8 cellular contexts compared by ENCODE assay signal in genomic region chr19:55633866-55634265, GRCh38. TPM values are rescaled to one million over a fixed set of nuclear protein-coding genes. Genes with fewer than 3 reads are reported as not detected.
DNase-seq lines count a peak whose midpoint lies in the region; ATAC-seq and TF ChIP-seq lines count a peak whose summit lies in the region.

No MANE protein-coding gene starts in this region.

- no peak for TF ChIP-seq POLR2A in uterus (IDR thresholded peaks at IDR 0.05)

- H3K9me3 ChIP-seq in SK-N-MC (ENCODE audit: low read depth, low read length) (no peaks in the 10 kb centered on the region), uterus (no peaks in the 10 kb centered on the region)

- TF ChIP-seq CTCF in fibroblast of villous mesenchyme (IDR thresholded peaks at IDR 0.05; ENCODE audit: insufficient read depth, low read depth, low read length) = no peak
- TF ChIP-seq CTCF in uterus (IDR thresholded peaks at IDR 0.05) = no peak

- peaks cover 0 to 23% of the 10 kb centered on the region in 2 donors for H3K4me1 ChIP-seq in uterus

- ATAC-seq in stimulated activated memory B cell treated with anti-CD40 and anti-IgM and Interleukin-4, amounts not matched to agents 10 μg/mL and 1 μg/mL and 100 μg/mL, for 72 hours = no peak
- ATAC-seq in GM18873 (IDR thresholded peaks at IDR 0.05; ENCODE audit: low FRiP score, unreplicated experiment) = no peak
- no peak for ATAC-seq in HG02981 (IDR thresholded peaks at IDR 0.05; ENCODE audit: unreplicated experiment)

- DNase-seq in T-helper 2 cell treated with Interferon-gamma antibody and Interleukin-4, amounts not matched to agents 5 μg/mL and 100 μg/mL, for 36 hours (ENCODE audit: low spot score) = no peak
- DNase-seq in T-helper 2 cell = no peak
- no peak for DNase-seq in SK-N-MC (ENCODE audit: low read depth, low spot score)
- peak; percentile 74 for DNase-seq in fibroblast of villous mesenchyme (ENCODE audit: low read depth)
- DNase-seq in uterus = no peak

- peaks cover 36% of the 10 kb centered on the region for H3K4me1 Mint-ChIP-seq in T-helper 2 cell treated with Interferon-gamma antibody and Interleukin-4, amounts not matched to agents 5 μg/mL and 100 μg/mL, for 36 hours (ENCODE audit: low read depth)
- H3K4me1 Mint-ChIP-seq in stimulated activated memory B cell treated with anti-CD40 and anti-IgM and Interleukin-4, amounts not matched to agents 10 μg/mL and 1 μg/mL and 100 μg/mL, for 72 hours = peaks cover 52% of the 10 kb centered on the region

- peaks cover 27% of the 10 kb centered on the region for H3K36me3 Mint-ChIP-seq in T-helper 2 cell treated with Interferon-gamma antibody and Interleukin-4, amounts not matched to agents 5 μg/mL and 100 μg/mL, for 36 hours (ENCODE audit: low read depth)
- H3K36me3 Mint-ChIP-seq in stimulated activated memory B cell treated with anti-CD40 and anti-IgM and Interleukin-4, amounts not matched to agents 10 μg/mL and 1 μg/mL and 100 μg/mL, for 72 hours = peaks cover 35% of the 10 kb centered on the region

- peaks cover under 1% of the 10 kb centered on the region for H3K9me3 Mint-ChIP-seq in T-helper 2 cell treated with Interferon-gamma antibody and Interleukin-4, amounts not matched to agents 5 μg/mL and 100 μg/mL, for 36 hours
- H3K9me3 Mint-ChIP-seq in stimulated activated memory B cell treated with anti-CD40 and anti-IgM and Interleukin-4, amounts not matched to agents 10 μg/mL and 1 μg/mL and 100 μg/mL, for 72 hours = no peaks in the 10 kb centered on the region

- H3K9ac ChIP-seq in SK-N-MC (ENCODE audit: insufficient read length) = no peak overlapping the region

- H3K4me3 Mint-ChIP-seq in T-helper 2 cell treated with Interferon-gamma antibody and Interleukin-4, amounts not matched to agents 5 μg/mL and 100 μg/mL, for 36 hours = peak overlapping the region; percentile 99
- no peak overlapping the region for H3K4me3 Mint-ChIP-seq in stimulated activated memory B cell treated with anti-CD40 and anti-IgM and Interleukin-4, amounts not matched to agents 10 μg/mL and 1 μg/mL and 100 μg/mL, for 72 hours

- H3K4me3 ChIP-seq in SK-N-MC (peak overlapping the region; percentile 94; the same call in 1 of the 2 replicates), fibroblast of villous mesenchyme (ENCODE audit: low read depth, low read length) (no peak overlapping the region), uterus (no peak overlapping the region)

- no peak overlapping the region for H3K27ac ChIP-seq in SK-N-MC
- peak overlapping the region in 1 of 2 donors; percentile 98 for H3K27ac ChIP-seq in uterus

- peak overlapping the region; percentile 54 for H3K27ac Mint-ChIP-seq in T-helper 2 cell treated with Interferon-gamma antibody and Interleukin-4, amounts not matched to agents 5 μg/mL and 100 μg/mL, for 36 hours
- peak overlapping the region; percentile 100 for H3K27ac Mint-ChIP-seq in stimulated activated memory B cell treated with anti-CD40 and anti-IgM and Interleukin-4, amounts not matched to agents 10 μg/mL and 1 μg/mL and 100 μg/mL, for 72 hours

- no peaks in the 10 kb centered on the region for H3K27me3 ChIP-seq in uterus

- peaks cover under 1% of the 10 kb centered on the region for H3K27me3 Mint-ChIP-seq in T-helper 2 cell treated with Interferon-gamma antibody and Interleukin-4, amounts not matched to agents 5 μg/mL and 100 μg/mL, for 36 hours (ENCODE audit: low read depth)
- no peaks in the 10 kb centered on the region for H3K27me3 Mint-ChIP-seq in stimulated activated memory B cell treated with anti-CD40 and anti-IgM and Interleukin-4, amounts not matched to agents 10 μg/mL and 1 μg/mL and 100 μg/mL, for 72 hours

- intact Hi-C loops in uterus (cut with DNase I; ENCODE audit: low total_unique reads) = no loop called here

- H3K36me3 ChIP-seq in SK-N-MC (ENCODE audit: insufficient read depth, low read length) (no peaks in the 10 kb centered on the region), uterus (no peaks in the 10 kb centered on the region)

RNA-seq across cellular contexts. Expression of gene ZNF580, which starts 6.9 kb away (rescaled TPM):
- total RNA-seq in fibroblast of villous mesenchyme = 5.5 and 5.6 TPM in 2 replicates
- 10 to 100 TPM in 3 of 4 donors, 1 to 10 TPM in 1; 4.8 to 69.8 (median 19.1) TPM for total RNA-seq in uterus

RNA-seq across cellular contexts. Expression of gene ZNF784, which starts 9.5 kb away (rescaled TPM):
- total RNA-seq in fibroblast of villous mesenchyme (5.6 and 7.4 TPM in 2 replicates), uterus (1 to 10 TPM; 4.1 to 9.6 (median 7.4) TPM)

RNA-seq across cellular contexts. Expression of gene ZNF581, which starts 9.6 kb away (rescaled TPM):
- total RNA-seq in fibroblast of villous mesenchyme (11.0 and 13.0 TPM in 2 replicates), uterus (10 to 100 TPM in 3 of 4 donors, 1 to 10 TPM in 1; 2.8 to 30.3 (median 12.8) TPM)

RNA-seq across cellular contexts. Expression of gene CCDC106, which starts 14.1 kb away (rescaled TPM):
- total RNA-seq in fibroblast of villous mesenchyme (7.8 and 9.0 TPM in 2 replicates), uterus (10 to 100 TPM in 1 of 4 donors, 1 to 10 TPM in 3; 2.9 to 25.0 (median 6.7) TPM)

RNA-seq across cellular contexts. Expression of gene U2AF2, which starts 21.0 kb away (rescaled TPM):
- total RNA-seq in fibroblast of villous mesenchyme = 99.9 and 111 TPM in 2 replicates
- 100 to 1,000 TPM in 1 of 4 donors, 10 to 100 TPM in 2, 1 to 10 TPM in 1; 10.0 to 165 (median 58.1) TPM for total RNA-seq in uterus
